ENCODE assay signal across 23 cellular contexts in genomic region chr2:173386441-173387044, GRCh38. TPM values are rescaled to one million over a fixed set of nuclear protein-coding genes. Genes with fewer than 3 reads are reported as not detected.
DNase-seq lines count a peak whose midpoint lies in the region; ATAC-seq, FAIRE-seq and TF ChIP-seq lines count a peak whose summit lies in the region.
"Had no signal": no experiment of that assay in that cellular context is flagged by ENCODE, and none has a peak within 500 bp of the region (broad histone marks: within the 10 kb centered on the region; RNA-seq: fewer than 3 reads in every experiment).

No MANE protein-coding gene starts in this region.

- H3K18ac ChIP-seq in IMR-90 (ENCODE audit: low read depth, low read length) (no peak overlapping the region), H1 (ENCODE audit: extremely low read depth, low read length) (no peak overlapping the region)

- no peak overlapping the region for H2BK15ac ChIP-seq in IMR-90 (ENCODE audit: low read depth, low read length)
- no peak overlapping the region; the same call in 1 of the 2 replicates for H2BK15ac ChIP-seq in H1 (ENCODE audit: low read length)

- H4K5ac ChIP-seq in IMR-90 (ENCODE audit: low read depth, low read length) = no peak overlapping the region
- no peak overlapping the region for H4K5ac ChIP-seq in H1 (ENCODE audit: insufficient read length, low read depth, low read length)

- peak overlapping the region; percentile 55 for H3K4me3 Mint-ChIP-seq in neural progenitor cell
- H3K4me3 Mint-ChIP-seq: CD4-positive, alpha-beta memory T cell had no signal

- ATAC-seq in IMR-90 (ENCODE audit: low read depth) (no peak), HG03159 (IDR thresholded peaks at IDR 0.05; ENCODE audit: unreplicated experiment) (no peak)
- ATAC-seq: HCT116 had no signal

- no peak overlapping the region for H2AK5ac ChIP-seq in IMR-90 (ENCODE audit: low read depth, low read length)
- no peak overlapping the region for H2AK5ac ChIP-seq in H1 (ENCODE audit: low read depth, low read length)

- H3K23ac ChIP-seq in IMR-90 (ENCODE audit: low read depth, low read length) = no peak overlapping the region
- H3K23ac ChIP-seq in H1 (ENCODE audit: insufficient read length) = no peak overlapping the region

- H3K27ac ChIP-seq in IMR-90 (ENCODE audit: insufficient read depth, low read length) (no peak overlapping the region), H1 (ENCODE audit: low read depth, low read length) (no peak overlapping the region), neural progenitor cell (no peak overlapping the region)
- H3K27ac ChIP-seq: GM23248, RWPE1 had no signal

- TF ChIP-seq POLR2A in IMR-90 (IDR thresholded peaks at IDR 0.05; ENCODE audit: low read depth, low read length) (no peak), H1 (IDR thresholded peaks at IDR 0.05; ENCODE audit: control extremely low read depth in 1 of 2, low read depth in 2 of 2, low read length in 2 of 2) (no peak), GM12892 (IDR thresholded peaks at IDR 0.05; ENCODE audit: low read depth, low read length) (no peak)

- no peaks in the 10 kb centered on the region; the same call in 1 of the 2 replicates for H3K9me1 ChIP-seq in IMR-90 (ENCODE audit: insufficient read depth, low read length)

- peaks cover 12% of the 10 kb centered on the region for H3F3A ChIP-seq in neural progenitor cell (ENCODE audit: low read depth)

- WGBS in IMR-90 (ENCODE audit: extremely low coverage in 2 of 2, insufficient read length in 1 of 2), 2 experiments = 86% methylated on average over 10 of the region's 17 CpGs; no CpG with 5 or more reads in 1 of the 2 experiments
- 84% methylated on average over 17 of the region's 17 CpGs; no CpG with 5 or more reads in 1 of the 2 experiments for WGBS in H1 (ENCODE audit: extremely low coverage in 1 of 2, insufficient coverage in 1 of 2, insufficient read length in 1 of 2, insufficient replicate concordance in 2 of 2, low coverage in 1 of 2, low lambda C conversion rate in 2 of 2, missing lambda C conversion rate in 1 of 2), 2 experiments

- no peak overlapping the region for H2BK12ac ChIP-seq in H1 (ENCODE audit: low read depth, low read length)

- H4K20me1 ChIP-seq in IMR-90 (ENCODE audit: insufficient read depth, low read length) (no peaks in the 10 kb centered on the region), H1 (replicated peaks in 1 of 2; ENCODE audit: control insufficient read depth in 1 of 2, insufficient read depth in 2 of 2, low read length in 2 of 2) (no peaks in the 10 kb centered on the region), neural progenitor cell (ENCODE audit: low read depth) (no peaks in the 10 kb centered on the region)

- BruUV-seq in IMR-90 (replicated peaks; lab: Mats Ljungman, UMichigan) = no TSS peak

- peaks cover 34% of the 10 kb centered on the region for H3K4me1 Mint-ChIP-seq in neural progenitor cell
- H3K4me1 Mint-ChIP-seq: CD4-positive, alpha-beta memory T cell had no signal

- no peak for TF ChIP-seq EP300 in H1 (IDR thresholded peaks at IDR 0.05; ENCODE audit: borderline replicate concordance in 1 of 2, low read depth in 2 of 2, low read length in 2 of 2)

- H3K79me2 ChIP-seq in H1 (ENCODE audit: control insufficient read depth in 1 of 2, insufficient read depth in 2 of 2, low read length in 2 of 2) = no peaks in the 10 kb centered on the region
- H3K79me2 ChIP-seq in neural progenitor cell (ENCODE audit: low read depth) = no peaks in the 10 kb centered on the region

- H3K4me2 ChIP-seq in IMR-90 (ENCODE audit: low read depth, low read length) (no peak overlapping the region), H1 (ENCODE audit: insufficient read depth in 1 of 2, low read depth in 2 of 2, low read length in 2 of 2) (no peak overlapping the region), neural progenitor cell (peak overlapping the region; percentile 21)
- H3K4me2 ChIP-seq: SK-N-SH had no signal

- H3K9ac ChIP-seq in IMR-90 (ENCODE audit: low read depth, low read length) (no peak overlapping the region), H1 (replicated peaks in 1 of 4; ENCODE audit: extremely low read depth in 1 of 4, low read depth in 3 of 4, low read length in 3 of 4) (no peak overlapping the region), neural progenitor cell (no peak overlapping the region)
- H3K9ac ChIP-seq: GM23248, SK-N-SH had no signal

- H3K4ac ChIP-seq in IMR-90 (ENCODE audit: low read depth, low read length) = no peak overlapping the region
- no peak overlapping the region for H3K4ac ChIP-seq in H1 (replicated peaks; ENCODE audit: insufficient read length, low read depth, low read length)

- H3K36me3 ChIP-seq in IMR-90 (ENCODE audit: control insufficient read depth, insufficient read depth, low read length) (no peaks in the 10 kb centered on the region), H1 (ENCODE audit: control insufficient read depth in 2 of 4, insufficient read depth in 4 of 4, low read length in 3 of 4) (no peaks in the 10 kb centered on the region), neural progenitor cell (no peaks in the 10 kb centered on the region)

- peak overlapping the region; percentile 70 for H2AK9ac ChIP-seq in IMR-90 (replicated peaks; ENCODE audit: low read depth, low read length, poor library complexity)

- TF ChIP-seq RAD21 in IMR-90 (IDR thresholded peaks at IDR 0.05; ENCODE audit: low read length) = no peak
- TF ChIP-seq RAD21 in H1 (IDR thresholded peaks at IDR 0.05 in 1 of 2, conservative IDR thresholded peaks at IDR 0.05 in 1 of 2; ENCODE audit: low read depth in 2 of 2, low read length in 2 of 2) = no peak

- H3K27me3 Mint-ChIP-seq in neural progenitor cell (ENCODE audit: insufficient read depth, low read depth) = no peaks in the 10 kb centered on the region

- peaks cover 7% of the 10 kb centered on the region for H3K36me3 Mint-ChIP-seq in neural progenitor cell
- H3K36me3 Mint-ChIP-seq: CD4-positive, alpha-beta memory T cell had no signal

- H2BK120ac ChIP-seq in IMR-90 (ENCODE audit: low read depth, low read length) = no peak overlapping the region
- no peak overlapping the region for H2BK120ac ChIP-seq in H1 (replicated peaks; ENCODE audit: low read depth, low read length)

- POLR2A ChIA-PET in IMR-90 (lab: Charles Lee; ENCODE audit: unreplicated experiment) (no interaction called here), H1 (lab: Charles Lee; ENCODE audit: partially characterized antibody) (no interaction called here)

- no peak overlapping the region for H3K14ac ChIP-seq in IMR-90 (replicated peaks; ENCODE audit: low read depth, low read length)
- H3K14ac ChIP-seq in H1 (ENCODE audit: insufficient read length) = no peak overlapping the region

- intact Hi-C loops in IMR-90 (cut with micrococcal nuclease) = no loop called here

- DNase-seq in IMR-90 = no peak
- no peak for DNase-seq in H1 (ENCODE audit: low read depth in 1 of 2, low spot score in 2 of 2)
- DNase-seq in neural progenitor cell (ENCODE audit: low spot score) = peak; percentile 26
- no peak for DNase-seq in CD1c-positive myeloid dendritic cell (ENCODE audit: extremely low spot score)
- no peak for DNase-seq in GM12892 (ENCODE audit: insufficient read length)
- DNase-seq in GM19238 (ENCODE audit: insufficient read length, low spot score) = no peak
- DNase-seq: Caco-2; CD4-positive, alpha-beta memory T cell; DMS 273 treated with DMSO at 0.1 percent for 48 hours; DMS79 treated with DMSO at 0.1 percent for 48 hours; GM23248; Karpas-422; MV-4-11; NCI-H2029 treated with DMSO at 0.1 percent for 48 hours; NCI-H510A; NCI-H748 treated with DMSO at 0.1 percent for 48 hours; NK-92 treated with Interleukin-12 subunit alpha and Interleukin-12 subunit beta, amount 100 ng/mL, for 24 hours; SHP77 treated with DMSO at 0.1 percent for 48 hours; SK-N-SH had no signal

- H2BK20ac ChIP-seq in IMR-90 (ENCODE audit: low read depth, low read length) = no peak overlapping the region
- H2BK20ac ChIP-seq in H1 (ENCODE audit: low read length) = no peak overlapping the region

- CTCF ChIA-PET in IMR-90 (lab: Yijun Ruan, JAX) = interaction anchor here (0.6 to 1.1 kb wide), 2 partner anchors 11 to 31 kb away, joined by 3 to 5 read pairs; no protein-coding TSS in a partner anchor
- CTCF ChIA-PET in H1 (lab: Charles Lee; ENCODE audit: partially characterized antibody) = interaction anchor here (0.7 to 2.6 kb wide), 4 partner anchors 11 to 176 kb away, joined by 4 to 18 read pairs (median 4); no protein-coding TSS in a partner anchor

- H3K27me3 ChIP-seq in IMR-90 (ENCODE audit: control insufficient read depth, insufficient read depth, low read length) (no peaks in the 10 kb centered on the region), H1 (replicated peaks in 1 of 4; ENCODE audit: control insufficient read depth in 3 of 4, extremely low read depth in 1 of 4, insufficient read depth in 3 of 4, low read length in 3 of 4) (no peaks in the 10 kb centered on the region), neural progenitor cell (no peaks in the 10 kb centered on the region)

- H3K56ac ChIP-seq in IMR-90 (ENCODE audit: extremely low read depth, insufficient read depth, low read length) (no peak overlapping the region), H1 (replicated peaks; ENCODE audit: insufficient read length, low read depth, low read length) (no peak overlapping the region)

- H2AFZ ChIP-seq in IMR-90 (replicated peaks; ENCODE audit: low read length, poor library complexity) = no peak overlapping the region
- H2AFZ ChIP-seq in H1 (ENCODE audit: low read length) = peak overlapping the region; percentile 81; the same call in 1 of the 2 replicates
- peak overlapping the region; percentile 59 for H2AFZ ChIP-seq in neural progenitor cell (replicated peaks)
- H2AFZ ChIP-seq: GM23248 had no signal

- no peak overlapping the region for H3K4me3 ChIP-seq in IMR-90 (ENCODE audit: insufficient read depth, low read depth, low read length)
- H3K4me3 ChIP-seq in H1 (ENCODE audit: extremely low read depth in 1 of 4, insufficient read depth in 2 of 4, low read depth in 3 of 4, low read length in 4 of 4) = no peak overlapping the region
- H3K4me3 ChIP-seq in neural progenitor cell = no peak overlapping the region
- H3K4me3 ChIP-seq: GM23248 had no signal

- H3K23me2 ChIP-seq in H1 (ENCODE audit: low read depth, low read length) = no peaks in the 10 kb centered on the region

- H4K8ac ChIP-seq in IMR-90 (ENCODE audit: low read depth in 2 of 2, low read length in 2 of 2) (no peak overlapping the region), H1 (ENCODE audit: extremely low read depth, insufficient read depth, low read length) (no peak overlapping the region; the same call in 1 of the 2 replicates)

- TF ChIP-seq CTCF in IMR-90 (conservative IDR thresholded peaks at IDR 0.05; ENCODE audit: low read depth, low read length) = no peak
- no peak for TF ChIP-seq CTCF in H1 (IDR thresholded peaks at IDR 0.05; ENCODE audit: control extremely low read depth in 1 of 3, insufficient read depth in 1 of 3, low read depth in 1 of 3, low read length in 3 of 3)
- no peak for TF ChIP-seq CTCF in neural progenitor cell (IDR thresholded peaks at IDR 0.05)

- H2BK5ac ChIP-seq in IMR-90 (ENCODE audit: low read depth, low read length, poor library complexity, severe bottlenecking) (no peak overlapping the region), H1 (ENCODE audit: low read depth, low read length) (no peak overlapping the region)

- peak overlapping the region; percentile 89 for H3K27ac Mint-ChIP-seq in neural progenitor cell
- H3K27ac Mint-ChIP-seq: CD4-positive, alpha-beta memory T cell had no signal

- no peaks in the 10 kb centered on the region for H3K9me3 ChIP-seq in IMR-90 (ENCODE audit: control insufficient read depth, insufficient read depth, low read length)
- H3K9me3 ChIP-seq in H1 (ENCODE audit: insufficient read depth in 2 of 2, low read depth in 1 of 2, low read length in 1 of 2) = no peaks in the 10 kb centered on the region
- H3K9me3 ChIP-seq in neural progenitor cell (ENCODE audit: low read depth) = no peaks in the 10 kb centered on the region
- H3K9me3 ChIP-seq: Caco-2, SK-N-SH had no signal

- H3K79me1 ChIP-seq in IMR-90 (ENCODE audit: low read depth in 1 of 2, low read length in 2 of 2) (no peaks in the 10 kb centered on the region), H1 (ENCODE audit: low read depth, low read length) (no peaks in the 10 kb centered on the region)

- FAIRE-seq in H1 (lab: Jason Lieb, UNC) (no peak), GM12892 (lab: Jason Lieb, UNC) (no peak)
- FAIRE-seq: GM12891 had no signal

- in situ Hi-C loops in IMR-90 (cut with MboI; ENCODE audit: low sequenced_read_pairs) = no loop called here

- H4K91ac ChIP-seq in IMR-90 (ENCODE audit: insufficient read depth, low read depth, low read length) (no peak overlapping the region), H1 (replicated peaks; ENCODE audit: insufficient read length, low read length) (no peak overlapping the region)

- no peaks in the 10 kb centered on the region for H3K9me3 Mint-ChIP-seq in neural progenitor cell

- dilution Hi-C loops in IMR-90 (cut with HindIII; ENCODE audit: low sequenced_read_pairs, unreplicated experiment) = no loop called here

- H3K4me1 ChIP-seq in IMR-90 (ENCODE audit: control insufficient read depth, insufficient read depth, low read length) = no peaks in the 10 kb centered on the region
- H3K4me1 ChIP-seq in H1 (replicated peaks in 1 of 4; ENCODE audit: control insufficient read depth in 3 of 4, insufficient read depth in 4 of 4, low read length in 3 of 4) = peaks cover 0 to 3% (median 0%) of the 10 kb centered on the region in 4 experiments; a peak in 2 of 7 replicates
- H3K4me1 ChIP-seq in neural progenitor cell = peaks cover 20% of the 10 kb centered on the region
- H3K4me1 ChIP-seq: Caco-2 had no signal

RNA-seq across cellular contexts. Expression of gene CDCA7, which starts 31.9 kb away (rescaled TPM):
- total RNA-seq in IMR-90 (2012; rRNA removed) = 11.4 and 12.0 TPM in 2 replicates
- polyA plus RNA-seq in IMR-90 (2012; rRNA removed) = 17.8 and 18.7 TPM in 2 replicates
- polyA plus RNA-seq in IMR-90 (2012; cell fraction: cytosol; rRNA removed) = 5.8 and 12.7 TPM in 2 replicates
- polyA plus RNA-seq in IMR-90 (2012; cell fraction: nucleus; rRNA removed; ENCODE audit: low replicate concordance) = 8.5 and 22.5 TPM in 2 replicates
- 75.7 and 80.4 TPM in 2 replicates for total RNA-seq in H1 (2021; fragmentation: NEBNext Ultra II Directional; extraction: Animal tissue kit (Norgen Biotek cat#: 25700))
- 62.2 and 64.4 TPM in 2 replicates for polyA plus RNA-seq in H1 (2011; rRNA removed)
- polyA plus RNA-seq in H1 (2011; cell fraction: cytosol; rRNA removed) = 88.6 TPM
- polyA plus RNA-seq in H1 (2011; cell fraction: nucleus; rRNA removed) = 121 TPM
- 51.7 to 80.1 TPM (median 61.2 TPM) in 4 replicates for polyA plus RNA-seq in H1 (2012, experiment 1 of 2)
- 28.2 TPM for polyA plus RNA-seq in H1 (2012, experiment 2 of 2)
- polyA plus RNA-seq in H1 (2013, experiment 1 of 2) = 69.7 TPM
- 62.2 TPM for polyA plus RNA-seq in H1 (2013, experiment 2 of 2)
- 54.4 and 57.1 TPM in 2 replicates for polyA minus RNA-seq in H1 (2011; rRNA and poly(A)+ RNA removed)
- 43.6 TPM for polyA minus RNA-seq in H1 (2011; cell fraction: cytosol; rRNA and poly(A)+ RNA removed)
- polyA minus RNA-seq in H1 (2011; cell fraction: nucleus; rRNA and poly(A)+ RNA removed) = 42.2 TPM
- total RNA-seq in neural progenitor cell (ENCODE audit: low replicate concordance) = 31.4 and 36.8 TPM in 2 replicates
- 46.7 TPM for polyA plus RNA-seq in GM12892 (2012; ENCODE audit: missing spikeins)
